ENCODE assay signal across 11 cellular contexts in genomic region chr6:35599761-35600658, GRCh38.
DNase-seq lines count a peak whose midpoint lies in the region; ATAC-seq, FAIRE-seq and TF ChIP-seq lines count a peak whose summit lies in the region.
"Had no signal": no experiment of that assay in that cellular context is flagged by ENCODE, and none has a peak within 500 bp of the region (broad histone marks: within the 10 kb centered on the region; RNA-seq: fewer than 3 reads in every experiment).

No MANE protein-coding gene starts in this region.

- H3K27me3 ChIP-seq in SK-N-SH (ENCODE audit: insufficient read depth) (no peaks in the 10 kb centered on the region), HepG2 (ENCODE audit: control insufficient read depth in 1 of 2, insufficient read depth in 2 of 2, low read length in 2 of 2) (no peaks in the 10 kb centered on the region), subcutaneous abdominal adipose tissue (ENCODE audit: control insufficient read depth in 5 of 5, insufficient read depth in 4 of 5, low read length in 5 of 5) (no peaks in the 10 kb centered on the region)

- intact Hi-C loops in HepG2 (cut with micrococcal nuclease; ENCODE audit: unreplicated experiment) = loop anchor here (5.0 kb wide), 1 partner anchor 82 kb away; no protein-coding TSS in a partner anchor

- H3K4me2 ChIP-seq in SK-N-SH (peak overlapping the region; percentile 78), HepG2 (ENCODE audit: low read depth, low read length) (no peak overlapping the region)

- TF ChIP-seq POLR2A in HepG2 (IDR thresholded peaks at IDR 0.05; ENCODE audit: insufficient read depth in 1 of 2, low read depth in 2 of 2, low read length in 2 of 2) = no peak

- no peak for ATAC-seq in SK-N-SH treated with all-trans-retinoic acid at 6 μM for 48 hours
- no peak for ATAC-seq in activated naive CD8-positive, alpha-beta T cell treated with anti-CD3 and anti-CD28 coated beads, Interleukin-2, amount 10 ng/mL, durations not matched to agents 7 days and 5 days (ENCODE audit: low read depth)
- no peak for ATAC-seq in HepG2
- no peak for ATAC-seq in GM18867 (IDR thresholded peaks at IDR 0.05; ENCODE audit: unreplicated experiment)
- ATAC-seq: stimulated activated naive B cell treated with anti-CD40 and anti-IgM and Interleukin-4, amounts not matched to agents 10 μg/mL and 1 μg/mL and 100 μg/mL, for 72 hours had no signal

- no peak for TF ChIP-seq EP300 in SK-N-SH (IDR thresholded peaks at IDR 0.05; ENCODE audit: borderline replicate concordance in 1 of 2, low read depth in 1 of 2, low read length in 1 of 2)
- no peak for TF ChIP-seq EP300 in HepG2 (IDR thresholded peaks at IDR 0.05; ENCODE audit: low read depth in 2 of 2, low read length in 2 of 2)
- TF ChIP-seq EP300 in HepG2 (CRISPR knock-in tag; IDR thresholded peaks at IDR 0.05; ENCODE audit: borderline replicate concordance) = no peak

- H4K20me1 ChIP-seq in SK-N-SH (ENCODE audit: insufficient read depth) (no peaks in the 10 kb centered on the region), HepG2 (ENCODE audit: insufficient read depth, low read length) (no peaks in the 10 kb centered on the region)

- in situ Hi-C loops in HepG2 (cut with HindIII; ENCODE audit: extremely low pct_ligation_motif_present, low pct_unique_long_range_greater_than_20kb) = no loop called here

- TF ChIP-seq CTCF in SK-N-SH (IDR thresholded peaks at IDR 0.05) (no peak), HepG2 (CRISPR knock-in tag; IDR thresholded peaks at IDR 0.05) (no peak)

- H3K79me2 ChIP-seq in SK-N-SH (ENCODE audit: insufficient read depth) (no peaks in the 10 kb centered on the region), HepG2 (ENCODE audit: insufficient read depth, low read length) (no peaks in the 10 kb centered on the region)

- no peak overlapping the region for H3K4me3 ChIP-seq in SK-N-SH (ENCODE audit: low read depth in 2 of 2, low read length in 1 of 2)
- no peak overlapping the region for H3K4me3 ChIP-seq in HepG2 (replicated peaks in 1 of 3; ENCODE audit: insufficient read depth in 1 of 3, low read depth in 2 of 3, low read length in 3 of 3)
- no peak overlapping the region for H3K4me3 ChIP-seq in subcutaneous abdominal adipose tissue (ENCODE audit: low read depth in 1 of 5, low read length in 5 of 5)

- no peaks in the 10 kb centered on the region for H3K36me3 ChIP-seq in SK-N-SH (replicated peaks in 1 of 2; ENCODE audit: control insufficient read depth in 1 of 2, insufficient read depth in 2 of 2, low read length in 1 of 2)
- peaks cover 2 to 9% of the 10 kb centered on the region in 2 experiments; a peak in 2 of 5 replicates for H3K36me3 ChIP-seq in HepG2 (replicated peaks in 1 of 2; ENCODE audit: control insufficient read depth in 1 of 2, insufficient read depth in 2 of 2, low read length in 2 of 2)
- H3K36me3 ChIP-seq in subcutaneous abdominal adipose tissue (ENCODE audit: control insufficient read depth in 5 of 5, insufficient read depth in 5 of 5, low read length in 5 of 5) = peaks cover 4 to 18% (median 11%) of the 10 kb centered on the region in 5 donors

- POLR2A ChIA-PET in SK-N-SH (lab: Yijun Ruan, JAX) (no interaction called here), HepG2 (lab: Yijun Ruan, JAX) (interaction anchor here (1.4 kb wide), 2 partner anchors 9 to 140 kb away, joined by 3 to 4 read pairs; no protein-coding TSS in a partner anchor)
- POLR2A ChIA-PET in activated naive CD8-positive, alpha-beta T cell treated with anti-CD3 and anti-CD28 coated beads, Interleukin-2, amount 10 ng/mL, durations not matched to agents 7 days and 5 days (lab: Charles Lee) = interaction anchor here (0.7 to 3.1 kb wide), 3 partner anchors 9 to 321 kb away, joined by 3 to 20 read pairs (median 3); partner anchors contain the start of gene SRPK1

- no peaks in the 10 kb centered on the region for H3K27me3 Mint-ChIP-seq in activated naive CD8-positive, alpha-beta T cell treated with anti-CD3 and anti-CD28 coated beads, Interleukin-2, amount 10 ng/mL, durations not matched to agents 7 days and 5 days
- H3K27me3 Mint-ChIP-seq: stimulated activated naive B cell treated with anti-CD40 and anti-IgM and Interleukin-4, amounts not matched to agents 10 μg/mL and 1 μg/mL and 100 μg/mL, for 72 hours had no signal

- TF ChIP-seq RAD21 in SK-N-SH (IDR thresholded peaks at IDR 0.05; ENCODE audit: low read length) (no peak), HepG2 (CRISPR knock-in tag; IDR thresholded peaks at IDR 0.05) (no peak)

- no peaks in the 10 kb centered on the region for H3K9me3 Mint-ChIP-seq in activated naive CD8-positive, alpha-beta T cell treated with anti-CD3 and anti-CD28 coated beads, Interleukin-2, amount 10 ng/mL, durations not matched to agents 7 days and 5 days
- H3K9me3 Mint-ChIP-seq: stimulated activated naive B cell treated with anti-CD40 and anti-IgM and Interleukin-4, amounts not matched to agents 10 μg/mL and 1 μg/mL and 100 μg/mL, for 72 hours had no signal

- H2AFZ ChIP-seq in SK-N-SH (ENCODE audit: low read depth) = peak overlapping the region; percentile 39; the same call in 1 of the 2 replicates
- H2AFZ ChIP-seq in HepG2 (ENCODE audit: low read length) = no peak overlapping the region

- no TSS peak for BruUV-seq in HepG2 (replicated peaks; lab: Mats Ljungman, UMichigan)

- H3K9me3 ChIP-seq in SK-N-SH (no peaks in the 10 kb centered on the region), HepG2 (ENCODE audit: low read length) (no peaks in the 10 kb centered on the region), subcutaneous abdominal adipose tissue (ENCODE audit: control insufficient read depth in 5 of 5, low read length in 5 of 5) (no peaks in the 10 kb centered on the region)

- peak overlapping the region; percentile 90 for H3K27ac Mint-ChIP-seq in activated naive CD8-positive, alpha-beta T cell treated with anti-CD3 and anti-CD28 coated beads, Interleukin-2, amount 10 ng/mL, durations not matched to agents 7 days and 5 days
- H3K27ac Mint-ChIP-seq: stimulated activated naive B cell treated with anti-CD40 and anti-IgM and Interleukin-4, amounts not matched to agents 10 μg/mL and 1 μg/mL and 100 μg/mL, for 72 hours had no signal

- no peaks in the 10 kb centered on the region for H3K9me2 ChIP-seq in SK-N-SH

- H3K4me1 Mint-ChIP-seq in activated naive CD8-positive, alpha-beta T cell treated with anti-CD3 and anti-CD28 coated beads, Interleukin-2, amount 10 ng/mL, durations not matched to agents 7 days and 5 days = peaks cover 44% of the 10 kb centered on the region

- no peak for FAIRE-seq in HepG2 (lab: Jason Lieb, UNC)

- DNase-seq in SK-N-SH = no peak
- DNase-seq in activated naive CD8-positive, alpha-beta T cell treated with anti-CD3 and anti-CD28 coated beads, Interleukin-2, amount 10 ng/mL, durations not matched to agents 7 days and 5 days = no peak
- DNase-seq in HepG2 (ENCODE audit: low spot score) = no peak
- DNase-seq in cortex of kidney (lab: John Stamatoyannopoulos, UW) = no peak
- DNase-seq in NCI-H128 (lab: John Stamatoyannopoulos, UW; ENCODE audit: unreplicated experiment) = no peak
- DNase-seq: 8988T; NCI-H748 treated with DMSO at 0.1 percent for 48 hours; stimulated activated naive B cell treated with anti-CD40 and anti-IgM and Interleukin-4, amounts not matched to agents 10 μg/mL and 1 μg/mL and 100 μg/mL, for 72 hours had no signal

- H3K4me3 Mint-ChIP-seq in activated naive CD8-positive, alpha-beta T cell treated with anti-CD3 and anti-CD28 coated beads, Interleukin-2, amount 10 ng/mL, durations not matched to agents 7 days and 5 days = peak overlapping the region; percentile 85
- H3K4me3 Mint-ChIP-seq: stimulated activated naive B cell treated with anti-CD40 and anti-IgM and Interleukin-4, amounts not matched to agents 10 μg/mL and 1 μg/mL and 100 μg/mL, for 72 hours had no signal

- H3K4me1 ChIP-seq in SK-N-SH (ENCODE audit: control insufficient read depth in 1 of 2, insufficient read depth in 2 of 2, low read depth in 1 of 2, low read length in 1 of 2) (peaks cover 30 to 51% of the 10 kb centered on the region in 2 experiments), HepG2 (ENCODE audit: insufficient read depth, low read length) (peaks cover 40% of the 10 kb centered on the region), subcutaneous abdominal adipose tissue (ENCODE audit: control insufficient read depth in 5 of 5, insufficient read depth in 5 of 5, low read length in 5 of 5) (peaks cover 5 to 42% (median 28%) of the 10 kb centered on the region in 5 donors)

- CTCF ChIA-PET in SK-N-SH (lab: Yijun Ruan, JAX) (interaction anchor here (0.7 to 7.3 kb wide), 5 partner anchors 16 to 1155 kb away, joined by 3 to 42 read pairs (median 4); partner anchors contain the start of gene ARMC12), HepG2 (lab: Yijun Ruan, JAX; ENCODE audit: low intra/inter-chr PET ratio, low total read pairs) (no interaction called here)

- peaks cover 46% of the 10 kb centered on the region for H3F3A ChIP-seq in SK-N-SH (replicated peaks; ENCODE audit: insufficient read depth)

- H3K36me3 Mint-ChIP-seq in activated naive CD8-positive, alpha-beta T cell treated with anti-CD3 and anti-CD28 coated beads, Interleukin-2, amount 10 ng/mL, durations not matched to agents 7 days and 5 days = peaks cover 24% of the 10 kb centered on the region

- 82% methylated on average over 8 of the region's 8 CpGs for WGBS in SK-N-SH (ENCODE audit: low lambda C conversion rate)
- 85% methylated on average over 8 of the region's 8 CpGs for WGBS in HepG2 (ENCODE audit: low lambda C conversion rate)

- H3K9ac ChIP-seq in SK-N-SH (peak overlapping the region; percentile 71; the same call in 1 of the 2 replicates), HepG2 (ENCODE audit: insufficient read depth, low read depth, low read length) (no peak overlapping the region), subcutaneous abdominal adipose tissue (ENCODE audit: low read length in 5 of 5) (peak overlapping the region in 1 of 5 donors; percentile 72)

- peak overlapping the region; percentile 88 to 98; a peak in 3 of 4 replicates for H3K27ac ChIP-seq in SK-N-SH (ENCODE audit: low read depth in 2 of 2, low read length in 1 of 2)
- H3K27ac ChIP-seq in HepG2 (ENCODE audit: extremely low read length, insufficient read depth, low read length) = no peak overlapping the region
- peak overlapping the region; percentile 91 for H3K27ac ChIP-seq in subcutaneous abdominal adipose tissue (ENCODE audit: low read depth, low read length)

TF ChIP-seq in SK-N-SH treated with all-trans-retinoic acid at 6 μM for 48 hours, 23 proteins besides CTCF, POLR2A, EP300 and RAD21:
- no peak for TF ChIP-seq ARNTL (CRISPR knock-in tag; IDR thresholded peaks at IDR 0.05; ENCODE audit: borderline replicate concordance, low read depth)

TF ChIP-seq in HepG2, 621 proteins besides CTCF, POLR2A, EP300 and RAD21 (continues in another document):
- TF ChIP-seq MAFK (conservative IDR thresholded peaks at IDR 0.05 in 1 of 2, IDR thresholded peaks at IDR 0.05 in 1 of 2; ENCODE audit: low read length in 2 of 2) (peak; percentile 17 to 55; a peak in 2 of 4 replicates), NFYB (CRISPR knock-in tag; IDR thresholded peaks at IDR 0.05) (no peak)
